20 cellular contexts compared by ENCODE assay signal in the genomic region with DNA sequence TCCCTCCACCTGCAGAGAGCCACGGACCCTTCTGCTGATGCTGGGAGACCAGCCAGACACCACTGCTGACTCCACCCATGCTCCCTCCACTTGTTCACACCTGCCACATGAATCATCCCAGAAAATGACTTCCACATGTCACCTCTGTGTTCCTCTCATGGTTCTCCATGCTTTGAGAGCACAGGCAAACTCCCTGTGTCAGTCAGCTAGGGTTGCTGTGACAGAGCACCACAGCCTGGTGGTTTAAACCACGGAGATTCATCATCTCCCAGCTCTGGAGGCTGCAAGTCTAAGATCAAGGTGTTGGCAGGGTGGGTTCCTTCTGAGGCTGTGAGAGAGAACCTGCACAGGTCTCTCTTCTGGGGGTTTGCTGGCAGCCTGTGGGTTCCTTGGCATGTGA.
DNase-seq lines count a peak whose midpoint lies in the region; ATAC-seq and TF ChIP-seq lines count a peak whose summit lies in the region.
"Had no signal": no experiment of that assay in that cellular context is flagged by ENCODE, and none has a peak within 500 bp of the region (broad histone marks: within the 10 kb centered on the region; RNA-seq: fewer than 3 reads in every experiment).

No MANE protein-coding gene starts in this region.

- H3K4me2 ChIP-seq in MM.1S (ENCODE audit: low read depth, low read length), result no peak overlapping the region
- H3K4me2 ChIP-seq: smooth muscle cell had no signal

- no peak overlapping the region for H3K9ac ChIP-seq in MM.1S (ENCODE audit: low read length)
- H3K9ac ChIP-seq: GM23248 had no signal

- H3K4me3 ChIP-seq in epithelial cell of esophagus (ENCODE audit: low read length) (no peak overlapping the region), MM.1S (ENCODE audit: low read length) (no peak overlapping the region)
- H3K4me3 ChIP-seq: body of pancreas, GM23248, left lung, smooth muscle cell, transverse colon had no signal

- no peaks in the 10 kb centered on the region for H4K20me1 ChIP-seq in MM.1S (ENCODE audit: insufficient read depth, low read length)

- H3K9me3 Mint-ChIP-seq in activated naive CD8-positive, alpha-beta T cell (ENCODE audit: low read depth), result no peaks in the 10 kb centered on the region
- H3K9me3 Mint-ChIP-seq in activated naive CD8-positive, alpha-beta T cell treated with anti-CD3 and anti-CD28 coated beads for 36 hours, result peaks cover 12% of the 10 kb centered on the region
- H3K9me3 Mint-ChIP-seq in activated CD8-positive, alpha-beta T cell treated with anti-CD3 and anti-CD28 coated beads, Interleukin-2, amount 10 ng/mL, durations not matched to agents 7 days and 5 days (ENCODE audit: insufficient read depth), result peaks cover 7% of the 10 kb centered on the region
- H3K9me3 Mint-ChIP-seq in stimulated activated naive CD8-positive, alpha-beta T cell treated with anti-CD3 and anti-CD28 coated beads, Interleukin-15, Interleukin-2, amounts not matched to agents 100 ng/mL and 50 ng/mL, for 24 hours, result peaks cover 5% of the 10 kb centered on the region
- H3K9me3 Mint-ChIP-seq: activated naive CD4-positive, alpha-beta T cell treated with anti-CD3 and anti-CD28 coated beads, Interleukin-2, amount 50 U/mL, for 24 hours had no signal

- peaks cover 4% of the 10 kb centered on the region for H3K27me3 Mint-ChIP-seq in activated naive CD8-positive, alpha-beta T cell
- H3K27me3 Mint-ChIP-seq in activated naive CD8-positive, alpha-beta T cell treated with anti-CD3 and anti-CD28 coated beads for 36 hours, result peaks cover 22% of the 10 kb centered on the region
- peaks cover 8% of the 10 kb centered on the region for H3K27me3 Mint-ChIP-seq in activated CD8-positive, alpha-beta T cell treated with anti-CD3 and anti-CD28 coated beads, Interleukin-2, amount 10 ng/mL, durations not matched to agents 7 days and 5 days (ENCODE audit: low read depth)
- peaks cover 17% of the 10 kb centered on the region for H3K27me3 Mint-ChIP-seq in stimulated activated naive CD8-positive, alpha-beta T cell treated with anti-CD3 and anti-CD28 coated beads, Interleukin-15, Interleukin-2, amounts not matched to agents 100 ng/mL and 50 ng/mL, for 24 hours
- H3K27me3 Mint-ChIP-seq: activated naive CD4-positive, alpha-beta T cell treated with anti-CD3 and anti-CD28 coated beads, Interleukin-2, amount 50 U/mL, for 24 hours had no signal

- peaks cover 26% of the 10 kb centered on the region for H3K4me1 Mint-ChIP-seq in activated naive CD8-positive, alpha-beta T cell (ENCODE audit: low read depth)
- H3K4me1 Mint-ChIP-seq in activated naive CD8-positive, alpha-beta T cell treated with anti-CD3 and anti-CD28 coated beads for 36 hours, result peaks cover 31% of the 10 kb centered on the region
- peaks cover 27% of the 10 kb centered on the region for H3K4me1 Mint-ChIP-seq in activated CD8-positive, alpha-beta T cell treated with anti-CD3 and anti-CD28 coated beads, Interleukin-2, amount 10 ng/mL, durations not matched to agents 7 days and 5 days (ENCODE audit: low read depth)
- H3K4me1 Mint-ChIP-seq in stimulated activated naive CD8-positive, alpha-beta T cell treated with anti-CD3 and anti-CD28 coated beads, Interleukin-15, Interleukin-2, amounts not matched to agents 100 ng/mL and 50 ng/mL, for 24 hours (ENCODE audit: low read depth), result peaks cover 58% of the 10 kb centered on the region

- no peak for TF ChIP-seq CTCF in epithelial cell of esophagus (IDR thresholded peaks at IDR 0.05; ENCODE audit: insufficient read depth, low read depth, low read length, missing control alignments)
- no peak for TF ChIP-seq CTCF in MM.1S (IDR thresholded peaks at IDR 0.05; ENCODE audit: low read length)

- H3K27me3 ChIP-seq in MM.1S (replicated peaks; ENCODE audit: insufficient read depth, low read length), result no peaks in the 10 kb centered on the region
- H3K27me3 ChIP-seq: body of pancreas, left lung, neutrophil, transverse colon had no signal

- H3K36me3 ChIP-seq in MM.1S (replicated peaks; ENCODE audit: insufficient read depth, low read length), result no peaks in the 10 kb centered on the region
- H3K36me3 ChIP-seq: left lung, neutrophil, transverse colon had no signal

- no peak overlapping the region for H3K4me3 Mint-ChIP-seq in activated naive CD8-positive, alpha-beta T cell
- H3K4me3 Mint-ChIP-seq in activated naive CD8-positive, alpha-beta T cell treated with anti-CD3 and anti-CD28 coated beads for 36 hours, result no peak overlapping the region
- no peak overlapping the region for H3K4me3 Mint-ChIP-seq in activated CD8-positive, alpha-beta T cell treated with anti-CD3 and anti-CD28 coated beads, Interleukin-2, amount 10 ng/mL, durations not matched to agents 7 days and 5 days
- H3K4me3 Mint-ChIP-seq in stimulated activated naive CD8-positive, alpha-beta T cell treated with anti-CD3 and anti-CD28 coated beads, Interleukin-15, Interleukin-2, amounts not matched to agents 100 ng/mL and 50 ng/mL, for 24 hours, result no peak overlapping the region
- H3K4me3 Mint-ChIP-seq: activated naive CD4-positive, alpha-beta T cell treated with anti-CD3 and anti-CD28 coated beads, Interleukin-2, amount 50 U/mL, for 24 hours; B cell had no signal

- POLR2A ChIA-PET in activated CD8-positive, alpha-beta T cell treated with anti-CD3 and anti-CD28 coated beads, Interleukin-2, amount 10 ng/mL, durations not matched to agents 7 days and 5 days (lab: Charles Lee), result no interaction called here

- H3K27ac Mint-ChIP-seq in activated naive CD8-positive, alpha-beta T cell, result peak overlapping the region; percentile 13
- H3K27ac Mint-ChIP-seq in activated naive CD8-positive, alpha-beta T cell treated with anti-CD3 and anti-CD28 coated beads for 36 hours, result no peak overlapping the region
- no peak overlapping the region for H3K27ac Mint-ChIP-seq in activated CD8-positive, alpha-beta T cell treated with anti-CD3 and anti-CD28 coated beads, Interleukin-2, amount 10 ng/mL, durations not matched to agents 7 days and 5 days
- peak overlapping the region; percentile 26 for H3K27ac Mint-ChIP-seq in stimulated activated naive CD8-positive, alpha-beta T cell treated with anti-CD3 and anti-CD28 coated beads, Interleukin-15, Interleukin-2, amounts not matched to agents 100 ng/mL and 50 ng/mL, for 24 hours
- H3K27ac Mint-ChIP-seq: B cell had no signal

- ATAC-seq in activated CD8-positive, alpha-beta T cell treated with anti-CD3 and anti-CD28 coated beads, Interleukin-2, amount 10 ng/mL, durations not matched to agents 7 days and 5 days, result peak; percentile 33
- ATAC-seq in GM19467 (IDR thresholded peaks at IDR 0.05; ENCODE audit: unreplicated experiment), result no peak
- ATAC-seq: body of pancreas, left lung had no signal

- H3K27ac ChIP-seq in MM.1S (ENCODE audit: low read length), result no peak overlapping the region
- H3K27ac ChIP-seq: body of pancreas, GM23248, left lung, neutrophil, transverse colon had no signal

- DNase-seq in activated naive CD8-positive, alpha-beta T cell treated with anti-CD3 and anti-CD28 coated beads for 36 hours, result no peak
- DNase-seq in activated CD8-positive, alpha-beta T cell treated with anti-CD3 and anti-CD28 coated beads, Interleukin-2, amount 10 ng/mL, durations not matched to agents 7 days and 5 days, result peak; percentile 31
- DNase-seq in epithelial cell of esophagus (ENCODE audit: low read depth) (peak; percentile 18), MM.1S (no peak)
- DNase-seq: body of pancreas; GM23248; KG1; left lung; NCI-H1048; NCI-H2081 treated with DMSO at 0.1 percent for 48 hours; NCI-H510A; stimulated activated naive CD4-positive, alpha-beta T cell treated with Interleukin-2 at 50 U/mL for 16 hours; transverse colon had no signal

- no peaks in the 10 kb centered on the region for H3K9me2 ChIP-seq in MM.1S (replicated peaks; ENCODE audit: insufficient read depth, low read length)

- no peak overlapping the region for H2AFZ ChIP-seq in MM.1S (ENCODE audit: low read length)
- H2AFZ ChIP-seq: GM23248 had no signal

- H3K9me3 ChIP-seq in MM.1S (replicated peaks; ENCODE audit: insufficient read depth, low read length), result no peaks in the 10 kb centered on the region
- H3K9me3 ChIP-seq: body of pancreas, left lung, neutrophil, transverse colon had no signal

- H3K4me1 ChIP-seq in MM.1S (ENCODE audit: low read length), result peaks cover 7% of the 10 kb centered on the region; the same call in 1 of the 2 replicates

- H3K36me3 Mint-ChIP-seq in activated naive CD8-positive, alpha-beta T cell, result no peaks in the 10 kb centered on the region
- peaks cover 10% of the 10 kb centered on the region for H3K36me3 Mint-ChIP-seq in activated naive CD8-positive, alpha-beta T cell treated with anti-CD3 and anti-CD28 coated beads for 36 hours
- no peaks in the 10 kb centered on the region for H3K36me3 Mint-ChIP-seq in activated CD8-positive, alpha-beta T cell treated with anti-CD3 and anti-CD28 coated beads, Interleukin-2, amount 10 ng/mL, durations not matched to agents 7 days and 5 days (ENCODE audit: low read depth)
- H3K36me3 Mint-ChIP-seq in stimulated activated naive CD8-positive, alpha-beta T cell treated with anti-CD3 and anti-CD28 coated beads, Interleukin-15, Interleukin-2, amounts not matched to agents 100 ng/mL and 50 ng/mL, for 24 hours (ENCODE audit: low read depth), result no peaks in the 10 kb centered on the region
- H3K36me3 Mint-ChIP-seq: activated naive CD4-positive, alpha-beta T cell treated with anti-CD3 and anti-CD28 coated beads, Interleukin-2, amount 50 U/mL, for 24 hours had no signal

- H3K79me2 ChIP-seq in MM.1S (ENCODE audit: low read length), result no peaks in the 10 kb centered on the region

- CTCF ChIA-PET in activated CD8-positive, alpha-beta T cell treated with anti-CD3 and anti-CD28 coated beads, Interleukin-2, amount 10 ng/mL, durations not matched to agents 7 days and 5 days (lab: Charles Lee), result no interaction called here

- H3F3A ChIP-seq in MM.1S (ENCODE audit: insufficient read depth, low read length), result no peaks in the 10 kb centered on the region

Comparison
In these comparisons a context has a peak if more than half of its experiments do, and no peak if none do; other contexts are left out.
1. H3K27ac Mint-ChIP-seq: peak in activated naive CD8-positive, alpha-beta T cell (single experiment) and stimulated activated naive CD8-positive, alpha-beta T cell treated with anti-CD3 and anti-CD28 coated beads, Interleukin-15, Interleukin-2, amounts not matched to agents 100 ng/mL and 50 ng/mL, for 24 hours (single experiment); none in activated naive CD8-positive, alpha-beta T cell treated with anti-CD3 and anti-CD28 coated beads for 36 hours (single experiment) and activated CD8-positive, alpha-beta T cell treated with anti-CD3 and anti-CD28 coated beads, Interleukin-2, amount 10 ng/mL, durations not matched to agents 7 days and 5 days (single experiment).
2. DNase-seq: peak in activated CD8-positive, alpha-beta T cell treated with anti-CD3 and anti-CD28 coated beads, Interleukin-2, amount 10 ng/mL, durations not matched to agents 7 days and 5 days (single experiment) and epithelial cell of esophagus (single experiment); none in activated naive CD8-positive, alpha-beta T cell treated with anti-CD3 and anti-CD28 coated beads for 36 hours (single experiment) and MM.1S (single experiment).